1 cellular context compared by ENCODE assay signal in genomic region chr20:57589728-57590484, GRCh38.
A peak's percentile ranks its signal among the peaks of the same experiment; 100 is the strongest.
TF ChIP-seq lines count a peak whose summit lies in the region.

No MANE protein-coding gene starts in this region.

TF ChIP-seq in HepG2, 621 proteins besides CTCF, POLR2A, EP300 and RAD21 (continued from another document and continues in another):
- peak; percentile 13; the same call in 1 of the 2 replicates for TF ChIP-seq THAP9 (CRISPR knock-in tag; IDR thresholded peaks at IDR 0.05; ENCODE audit: borderline replicate concordance)
- no peak for TF ChIP-seq ZNF12 (CRISPR knock-in tag; IDR thresholded peaks at IDR 0.05)
- TF ChIP-seq ZBTB21 (CRISPR knock-in tag; IDR thresholded peaks at IDR 0.05): no peak
- peak; percentile 14; the same call in 1 of the 2 replicates for TF ChIP-seq HNRNPL (IDR thresholded peaks at IDR 0.05; ENCODE audit: low read depth, low read length)
- peak; percentile 74; the same call in 1 of the 2 replicates for TF ChIP-seq RNF2 (conservative IDR thresholded peaks at IDR 0.05; ENCODE audit: low read depth)
- TF ChIP-seq POGZ (CRISPR knock-in tag; IDR thresholded peaks at IDR 0.05): peak; percentile 27; the same call in 1 of the 2 replicates
- no peak for TF ChIP-seq ZNF225 (CRISPR knock-in tag; IDR thresholded peaks at IDR 0.05)
- TF ChIP-seq ZNF230 (CRISPR knock-in tag; IDR thresholded peaks at IDR 0.05): peak; percentile 47; the same call in 1 of the 2 replicates
- TF ChIP-seq PHF20 (CRISPR knock-in tag; IDR thresholded peaks at IDR 0.05): no peak
- TF ChIP-seq ETV5 (CRISPR knock-in tag; IDR thresholded peaks at IDR 0.05; ENCODE audit: borderline replicate concordance): peak; percentile 89
- TF ChIP-seq MXD3 (CRISPR knock-in tag; IDR thresholded peaks at IDR 0.05): peak; percentile 49; the same call in 1 of the 2 replicates
- TF ChIP-seq MXD4 (CRISPR knock-in tag; IDR thresholded peaks at IDR 0.05): peak; percentile 76
- TF ChIP-seq MIXL1 (CRISPR knock-in tag; IDR thresholded peaks at IDR 0.05): peak; percentile 89
- TF ChIP-seq ZBTB25 (CRISPR knock-in tag; IDR thresholded peaks at IDR 0.05): peak; percentile 57; the same call in 1 of the 2 replicates
- peak; percentile 85 for TF ChIP-seq ZFY (CRISPR knock-in tag; IDR thresholded peaks at IDR 0.05)
- TF ChIP-seq NR2F6 (IDR thresholded peaks at IDR 0.05): 0 out of 2 replicates have a peak, but pooled peaks have one; percentile 27
- TF ChIP-seq NR2F6 (CRISPR knock-in tag; IDR thresholded peaks at IDR 0.05): peak; percentile 62
- no peak for TF ChIP-seq ZNF619 (CRISPR knock-in tag; IDR thresholded peaks at IDR 0.05)
- TF ChIP-seq FOSL1 (CRISPR knock-in tag; IDR thresholded peaks at IDR 0.05; ENCODE audit: borderline replicate concordance): no peak
- TF ChIP-seq CREBL2 (CRISPR knock-in tag; IDR thresholded peaks at IDR 0.05; ENCODE audit: borderline replicate concordance): no peak
- TF ChIP-seq GATAD2A (CRISPR knock-in tag; IDR thresholded peaks at IDR 0.05): peak; percentile 78
- no peak for TF ChIP-seq NONO (IDR thresholded peaks at IDR 0.05)
- peak; percentile 69 for TF ChIP-seq NONO (CRISPR knock-in tag; conservative IDR thresholded peaks at IDR 0.05)
- TF ChIP-seq HMGA1 (CRISPR knock-in tag; conservative IDR thresholded peaks at IDR 0.05): no peak
- no peak for TF ChIP-seq ZNF800 (CRISPR knock-in tag; IDR thresholded peaks at IDR 0.05)
- peak; percentile 85; the same call in 1 of the 2 replicates for TF ChIP-seq ZNF292 (CRISPR knock-in tag; IDR thresholded peaks at IDR 0.05; ENCODE audit: borderline replicate concordance, low read depth)
- TF ChIP-seq ZNF670 (CRISPR knock-in tag; IDR thresholded peaks at IDR 0.05; ENCODE audit: borderline replicate concordance): peak; percentile 1; the same call in 1 of the 2 replicates
- 0 out of 2 replicates have a peak, but pooled peaks have one; percentile 25 for TF ChIP-seq ZNF362 (CRISPR knock-in tag; IDR thresholded peaks at IDR 0.05; ENCODE audit: borderline replicate concordance)
- peak; percentile 57 for TF ChIP-seq ZNF644 (CRISPR knock-in tag; IDR thresholded peaks at IDR 0.05; ENCODE audit: low read depth)
- TF ChIP-seq ZNF281 (CRISPR knock-in tag; IDR thresholded peaks at IDR 0.05; ENCODE audit: borderline replicate concordance): peak; percentile 80; the same call in 1 of the 2 replicates
- 0 out of 2 replicates have a peak, but pooled peaks have one; percentile 21 for TF ChIP-seq ZNF629 (CRISPR knock-in tag; conservative IDR thresholded peaks at IDR 0.05)
- peak; percentile 91 for TF ChIP-seq BORCS8-MEF2B (CRISPR knock-in tag; IDR thresholded peaks at IDR 0.05)
- TF ChIP-seq SAP130 (CRISPR knock-in tag; IDR thresholded peaks at IDR 0.05; ENCODE audit: low read depth): peak; percentile 76
- 0 out of 2 replicates have a peak, but pooled peaks have one; percentile 27 for TF ChIP-seq ZNF138 (CRISPR knock-in tag; IDR thresholded peaks at IDR 0.05; ENCODE audit: low read depth)
- TF ChIP-seq KDM4B (CRISPR knock-in tag; IDR thresholded peaks at IDR 0.05): no peak
- TF ChIP-seq ZNF572 (CRISPR knock-in tag; IDR thresholded peaks at IDR 0.05): peak; percentile 89
- TF ChIP-seq SOX5 (CRISPR knock-in tag; IDR thresholded peaks at IDR 0.05; ENCODE audit: borderline replicate concordance): peak; percentile 60; the same call in 1 of the 2 replicates
- no peak for TF ChIP-seq PLRG1 (conservative IDR thresholded peaks at IDR 0.05)
- TF ChIP-seq ZNF264 (CRISPR knock-in tag; IDR thresholded peaks at IDR 0.05): 0 out of 2 replicates have a peak, but pooled peaks have one; percentile 79
- TF ChIP-seq NFAT5 (CRISPR knock-in tag; IDR thresholded peaks at IDR 0.05): peak; percentile 65; the same call in 1 of the 2 replicates
- no peak for TF ChIP-seq ETS1 (CRISPR knock-in tag; IDR thresholded peaks at IDR 0.05)
- TF ChIP-seq LBX2 (CRISPR knock-in tag; IDR thresholded peaks at IDR 0.05; ENCODE audit: borderline replicate concordance): 0 out of 2 replicates have a peak, but pooled peaks have one; percentile 19
- TF ChIP-seq ZBTB34 (CRISPR knock-in tag; IDR thresholded peaks at IDR 0.05): peak; percentile 55; the same call in 1 of the 2 replicates
- TF ChIP-seq KAT7 (CRISPR knock-in tag; IDR thresholded peaks at IDR 0.05; ENCODE audit: borderline replicate concordance): no peak; the same call in 1 of the 2 replicates
